ENCODE assay signal across 8 cellular contexts in genomic region chr20:8790442-8791074, GRCh38.
DNase-seq lines count a peak whose midpoint lies in the region; ATAC-seq and TF ChIP-seq lines count a peak whose summit lies in the region.

No MANE protein-coding gene starts in this region.

- H3K27me3 Mint-ChIP-seq in T-helper 17 cell: no peaks in the 10 kb centered on the region

- H3K27ac ChIP-seq in HCT116 (ENCODE audit: low read depth, low read length): no peak overlapping the region
- no peak overlapping the region for H3K27ac ChIP-seq in WERI-Rb-1

- no TSS peak for BruUV-seq in HCT116 (replicated peaks; lab: Mats Ljungman, UMichigan)

- TF ChIP-seq POLR2A in HCT116 (IDR thresholded peaks at IDR 0.05; ENCODE audit: borderline replicate concordance, extremely low read depth, insufficient read depth, insufficient read length) (no peak), NB4 (IDR thresholded peaks at IDR 0.05; ENCODE audit: extremely low read depth, insufficient read length) (no peak)

- H2AFZ ChIP-seq in HCT116 (ENCODE audit: low read depth, low read length, poor library complexity, severe bottlenecking): no peak overlapping the region

- no peaks in the 10 kb centered on the region for H3K4me1 Mint-ChIP-seq in T-helper 17 cell

- peak; percentile 52 for DNase-seq in A172 (ENCODE audit: low spot score)
- DNase-seq in EH (ENCODE audit: low read depth): peak; percentile 64
- DNase-seq in HCT116 (ENCODE audit: low read depth, low spot score): peak; percentile 24
- DNase-seq in NB4 (ENCODE audit: low read depth): peak; percentile 42
- peak; percentile 38 for DNase-seq in WERI-Rb-1
- DNase-seq in left cardiac atrium: no peak
- DNase-seq in smooth muscle cell of the brain vasculature (ENCODE audit: low read depth, low spot score): peak; percentile 29
- DNase-seq in T-helper 17 cell: no peak

- H3K9me3 ChIP-seq in HCT116 (ENCODE audit: control insufficient read depth in 1 of 2, insufficient read depth in 1 of 2, low read depth in 1 of 2, low read length in 2 of 2): no peaks in the 10 kb centered on the region
- no peaks in the 10 kb centered on the region for H3K9me3 ChIP-seq in WERI-Rb-1 (ENCODE audit: severe bottlenecking)
- no peaks in the 10 kb centered on the region for H3K9me3 ChIP-seq in T-helper 17 cell (ENCODE audit: control insufficient read depth, low read length, poor library complexity, severe bottlenecking)

- H3K27ac Mint-ChIP-seq in T-helper 17 cell: no peak overlapping the region

- ATAC-seq in HCT116: peak; percentile 70
- ATAC-seq in left cardiac atrium: peak; percentile 15 to 40
- no peak for ATAC-seq in T-helper 17 cell

- no peak overlapping the region for H3K4me3 ChIP-seq in HCT116 (replicated peaks in 1 of 2; ENCODE audit: low read depth in 1 of 2, low read length in 2 of 2)
- no peak overlapping the region for H3K4me3 ChIP-seq in NB4 (ENCODE audit: low read depth, low read length)
- no peak overlapping the region for H3K4me3 ChIP-seq in WERI-Rb-1 (ENCODE audit: low read depth, low read length)

- TF ChIP-seq RAD21 in HCT116 (IDR thresholded peaks at IDR 0.05; ENCODE audit: low read depth): peak; percentile 66

- intact Hi-C loops in HCT116 (cut with micrococcal nuclease) (loop anchor here (1.0 to 2.0 kb wide), 2 partner anchors 569 to 602 kb away; no protein-coding TSS in a partner anchor), left cardiac atrium (cut with DNase I) (loop anchor here in 1 of 2 donors (5.0 kb wide), 1 partner anchor 572 kb away; no protein-coding TSS in a partner anchor)

- H3K9ac ChIP-seq in HCT116 (ENCODE audit: low read length): no peak overlapping the region

- H3K4me3 Mint-ChIP-seq in T-helper 17 cell: no peak overlapping the region

- RAD21 ChIA-PET in HCT116 (lab: Charles Lee; ENCODE audit: low non-redundant PET in 1 of 2, low total read pairs in 2 of 2, uncharacterized antibody in 2 of 2, unreplicated experiment in 2 of 2): no interaction called here

- peak; percentile 53 to 96 (median 85); a peak in 5 of 6 replicates for TF ChIP-seq CTCF in HCT116 (IDR thresholded peaks at IDR 0.05 in 2 of 3, conservative IDR thresholded peaks at IDR 0.05 in 1 of 3; ENCODE audit: borderline replicate concordance in 1 of 3, insufficient read depth in 1 of 3, low read depth in 2 of 3, low read length in 2 of 3)
- peak; percentile 97 for TF ChIP-seq CTCF in NB4 (IDR thresholded peaks at IDR 0.05; ENCODE audit: low read depth, low read length)
- peak; percentile 85 for TF ChIP-seq CTCF in WERI-Rb-1 (IDR thresholded peaks at IDR 0.05; ENCODE audit: low read depth, low read length)

- peaks cover 0 to 4% of the 10 kb centered on the region in 2 experiments; a peak in 1 of 4 replicates for H3K4me1 ChIP-seq in HCT116 (ENCODE audit: control insufficient read depth in 1 of 2, insufficient read depth in 2 of 2, low read length in 2 of 2)

- no peak overlapping the region for H3K4me2 ChIP-seq in HCT116 (ENCODE audit: low read length)

- H3K27me3 ChIP-seq in HCT116 (ENCODE audit: insufficient read depth, low read length): no peaks in the 10 kb centered on the region
- H3K27me3 ChIP-seq in WERI-Rb-1 (ENCODE audit: insufficient read depth, low read depth, severe bottlenecking): no peaks in the 10 kb centered on the region

- H3K36me3 Mint-ChIP-seq in T-helper 17 cell (ENCODE audit: low read depth): peaks cover 3% of the 10 kb centered on the region

- H3K9me2 ChIP-seq in HCT116 (ENCODE audit: insufficient read depth): no peaks in the 10 kb centered on the region

- no peaks in the 10 kb centered on the region for H3K79me2 ChIP-seq in HCT116 (ENCODE audit: insufficient read depth, low read length)

- CTCF ChIA-PET in HCT116 (lab: Charles Lee): interaction anchor here (0.7 to 3.4 kb wide), 7 partner anchors 9 to 603 kb away, joined by 3 to 35 read pairs (median 9); no protein-coding TSS in a partner anchor

- POLR2A ChIA-PET in HCT116 (lab: Charles Lee): interaction anchor here (0.6 kb wide), 1 partner anchor 316 kb away, joined by 3 read pairs; no protein-coding TSS in a partner anchor

- H3K36me3 ChIP-seq in HCT116 (ENCODE audit: control insufficient read depth in 1 of 2, insufficient read depth in 2 of 2, low read length in 2 of 2): no peaks in the 10 kb centered on the region
- H3K36me3 ChIP-seq in WERI-Rb-1: no peaks in the 10 kb centered on the region

- no peaks in the 10 kb centered on the region for H4K20me1 ChIP-seq in HCT116 (ENCODE audit: insufficient read depth)

TF ChIP-seq in HCT116, 20 proteins besides CTCF, POLR2A, EP300 and RAD21:
- no peak for TF ChIP-seq ELF1 (IDR thresholded peaks at IDR 0.05; ENCODE audit: borderline replicate concordance, low read depth)
- TF ChIP-seq ZBTB33 (IDR thresholded peaks at IDR 0.05; ENCODE audit: extremely low read depth, insufficient replicate concordance, low read length): no peak
- no peak for TF ChIP-seq POLR2AphosphoS5 (IDR thresholded peaks at IDR 0.05; ENCODE audit: low read depth, low read length)
- no peak for TF ChIP-seq SRF (IDR thresholded peaks at IDR 0.05; ENCODE audit: low read depth)

Comparison
In these comparisons a context has a peak if more than half of its experiments do, and no peak if none do; other contexts are left out.
1. DNase-seq: peak in A172 (single experiment), EH (single experiment), HCT116 (single experiment), NB4 (single experiment), WERI-Rb-1 (single experiment) and smooth muscle cell of the brain vasculature (single experiment); none in left cardiac atrium (single experiment) and T-helper 17 cell (0 of 3).
2. Peak in every context shown above with its lines, with median percentiles within 50 percentile points of each other: CTCF ChIP-seq.